In genomic region chr17:82518826-82519810, GRCh38 we compare ENCODE assay signal across 1 cellular context.
TF ChIP-seq lines count a peak whose summit lies in the region.

Gene FOXK2, plus strand, starts transcription at chr17:82519732. Its CDS starts 157 bp downstream, at chr17:82519889.

TF ChIP-seq in HepG2, 621 proteins besides CTCF, POLR2A, EP300 and RAD21 (continued from another document and continues in another):
- TF ChIP-seq ZNF263 (CRISPR knock-in tag; IDR thresholded peaks at IDR 0.05) (peak; percentile 49; the same call in 1 of the 2 replicates), GABPA (IDR thresholded peaks at IDR 0.05; ENCODE audit: low read depth, low read length) (peak; percentile 66), GABPA (CRISPR knock-in tag; IDR thresholded peaks at IDR 0.05; ENCODE audit: low read depth) (peak; percentile 30; the same call in 1 of the 2 replicates), HES4 (CRISPR knock-in tag; IDR thresholded peaks at IDR 0.05; ENCODE audit: borderline replicate concordance) (peak; percentile 43; the same call in 1 of the 2 replicates), TIGD3 (CRISPR knock-in tag; IDR thresholded peaks at IDR 0.05; ENCODE audit: borderline replicate concordance) (no peak), ZNF367 (CRISPR knock-in tag; IDR thresholded peaks at IDR 0.05; ENCODE audit: borderline replicate concordance) (peak; percentile 83; the same call in 1 of the 2 replicates), ARHGAP35 (CRISPR knock-in tag; IDR thresholded peaks at IDR 0.05; ENCODE audit: borderline replicate concordance) (no peak), PBX2 (CRISPR knock-in tag; IDR thresholded peaks at IDR 0.05) (peak; percentile 87), ZNF576 (CRISPR knock-in tag; IDR thresholded peaks at IDR 0.05) (no peak), ZNF543 (CRISPR knock-in tag; IDR thresholded peaks at IDR 0.05) (no peak; the same call in 1 of the 2 replicates), MATR3 (CRISPR knock-in tag; IDR thresholded peaks at IDR 0.05) (no peak), KLF9 (CRISPR knock-in tag; IDR thresholded peaks at IDR 0.05; ENCODE audit: low read depth) (no peak), TCF12 (IDR thresholded peaks at IDR 0.05) (no peak), TCF12 (CRISPR knock-in tag; IDR thresholded peaks at IDR 0.05) (no peak; the same call in 1 of the 2 replicates), FOXK1 (CRISPR knock-in tag; IDR thresholded peaks at IDR 0.05; ENCODE audit: borderline replicate concordance, low read depth) (no peak; the same call in 1 of the 2 replicates), ZNF550 (CRISPR knock-in tag; IDR thresholded peaks at IDR 0.05; ENCODE audit: borderline replicate concordance) (no peak), NPAS2 (CRISPR knock-in tag; IDR thresholded peaks at IDR 0.05; ENCODE audit: borderline replicate concordance) (no peak), ZNF720 (CRISPR knock-in tag; IDR thresholded peaks at IDR 0.05) (no peak), PRPF4 (IDR thresholded peaks at IDR 0.05; ENCODE audit: low read depth, low read length, poor library complexity, severe bottlenecking) (no peak), IRF2 (CRISPR knock-in tag; IDR thresholded peaks at IDR 0.05) (peak; percentile 60; the same call in 1 of the 2 replicates), RFX1 (IDR thresholded peaks at IDR 0.05) (no peak), ZNF33A (CRISPR knock-in tag; IDR thresholded peaks at IDR 0.05; ENCODE audit: borderline replicate concordance) (no peak), HOXD1 (CRISPR knock-in tag; IDR thresholded peaks at IDR 0.05) (peak; percentile 31; the same call in 1 of the 2 replicates), NCOR1 (IDR thresholded peaks at IDR 0.05; ENCODE audit: borderline replicate concordance, low read length) (0 out of 2 replicates have a peak, but pooled peaks have one; percentile 16), ZNF264 (CRISPR knock-in tag; IDR thresholded peaks at IDR 0.05) (peak; percentile 60; the same call in 1 of the 2 replicates), ZNF44 (CRISPR knock-in tag; IDR thresholded peaks at IDR 0.05) (peak; percentile 74), PLSCR1 (CRISPR knock-in tag; IDR thresholded peaks at IDR 0.05; ENCODE audit: borderline replicate concordance) (no peak), RBAK (CRISPR knock-in tag; IDR thresholded peaks at IDR 0.05) (no peak), HCFC1 (IDR thresholded peaks at IDR 0.05; ENCODE audit: low read depth, low read length) (peak; percentile 31), CSRNP1 (CRISPR knock-in tag; IDR thresholded peaks at IDR 0.05) (peak; percentile 58; the same call in 1 of the 2 replicates), RARA (CRISPR knock-in tag; IDR thresholded peaks at IDR 0.05) (peak; percentile 22; the same call in 1 of the 2 replicates), GMEB1 (CRISPR knock-in tag; IDR thresholded peaks at IDR 0.05; ENCODE audit: borderline replicate concordance) (peak; percentile 97), GABPB1 (CRISPR knock-in tag; IDR thresholded peaks at IDR 0.05) (peak; percentile 89), THYN1 (CRISPR knock-in tag; IDR thresholded peaks at IDR 0.05; ENCODE audit: borderline replicate concordance, low read depth) (no peak), MTF1 (CRISPR knock-in tag; IDR thresholded peaks at IDR 0.05) (no peak; the same call in 1 of the 2 replicates), NCOA1 (CRISPR knock-in tag; IDR thresholded peaks at IDR 0.05) (no peak), ZNF569 (CRISPR knock-in tag; IDR thresholded peaks at IDR 0.05; ENCODE audit: borderline replicate concordance) (no peak), ZNF7 (CRISPR knock-in tag; IDR thresholded peaks at IDR 0.05) (no peak), ZNF567 (CRISPR knock-in tag; IDR thresholded peaks at IDR 0.05; ENCODE audit: borderline replicate concordance) (no peak)
- TF ChIP-seq, protein P1, sequence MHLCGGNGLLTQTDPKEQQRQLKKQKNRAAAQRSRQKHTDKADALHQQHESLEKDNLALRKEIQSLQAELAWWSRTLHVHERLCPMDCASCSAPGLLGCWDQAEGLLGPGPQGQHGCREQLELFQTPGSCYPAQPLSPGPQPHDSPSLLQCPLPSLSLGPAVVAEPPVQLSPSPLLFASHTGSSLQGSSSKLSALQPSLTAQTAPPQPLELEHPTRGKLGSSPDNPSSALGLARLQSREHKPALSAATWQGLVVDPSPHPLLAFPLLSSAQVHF (CRISPR knock-in tag; IDR thresholded peaks at IDR 0.05): no peak
- TF ChIP-seq, protein P2, sequence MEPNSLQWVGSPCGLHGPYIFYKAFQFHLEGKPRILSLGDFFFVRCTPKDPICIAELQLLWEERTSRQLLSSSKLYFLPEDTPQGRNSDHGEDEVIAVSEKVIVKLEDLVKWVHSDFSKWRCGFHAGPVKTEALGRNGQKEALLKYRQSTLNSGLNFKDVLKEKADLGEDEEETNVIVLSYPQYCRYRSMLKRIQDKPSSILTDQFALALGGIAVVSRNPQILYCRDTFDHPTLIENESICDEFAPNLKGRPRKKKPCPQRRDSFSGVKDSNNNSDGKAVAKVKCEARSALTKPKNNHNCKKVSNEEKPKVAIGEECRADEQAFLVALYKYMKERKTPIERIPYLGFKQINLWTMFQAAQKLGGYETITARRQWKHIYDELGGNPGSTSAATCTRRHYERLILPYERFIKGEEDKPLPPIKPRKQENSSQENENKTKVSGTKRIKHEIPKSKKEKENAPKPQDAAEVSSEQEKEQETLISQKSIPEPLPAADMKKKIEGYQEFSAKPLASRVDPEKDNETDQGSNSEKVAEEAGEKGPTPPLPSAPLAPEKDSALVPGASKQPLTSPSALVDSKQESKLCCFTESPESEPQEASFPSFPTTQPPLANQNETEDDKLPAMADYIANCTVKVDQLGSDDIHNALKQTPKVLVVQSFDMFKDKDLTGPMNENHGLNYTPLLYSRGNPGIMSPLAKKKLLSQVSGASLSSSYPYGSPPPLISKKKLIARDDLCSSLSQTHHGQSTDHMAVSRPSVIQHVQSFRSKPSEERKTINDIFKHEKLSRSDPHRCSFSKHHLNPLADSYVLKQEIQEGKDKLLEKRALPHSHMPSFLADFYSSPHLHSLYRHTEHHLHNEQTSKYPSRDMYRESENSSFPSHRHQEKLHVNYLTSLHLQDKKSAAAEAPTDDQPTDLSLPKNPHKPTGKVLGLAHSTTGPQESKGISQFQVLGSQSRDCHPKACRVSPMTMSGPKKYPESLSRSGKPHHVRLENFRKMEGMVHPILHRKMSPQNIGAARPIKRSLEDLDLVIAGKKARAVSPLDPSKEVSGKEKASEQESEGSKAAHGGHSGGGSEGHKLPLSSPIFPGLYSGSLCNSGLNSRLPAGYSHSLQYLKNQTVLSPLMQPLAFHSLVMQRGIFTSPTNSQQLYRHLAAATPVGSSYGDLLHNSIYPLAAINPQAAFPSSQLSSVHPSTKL (CRISPR knock-in tag; IDR thresholded peaks at IDR 0.05): no peak; the same call in 1 of the 2 replicates
- TF ChIP-seq, protein P3, sequence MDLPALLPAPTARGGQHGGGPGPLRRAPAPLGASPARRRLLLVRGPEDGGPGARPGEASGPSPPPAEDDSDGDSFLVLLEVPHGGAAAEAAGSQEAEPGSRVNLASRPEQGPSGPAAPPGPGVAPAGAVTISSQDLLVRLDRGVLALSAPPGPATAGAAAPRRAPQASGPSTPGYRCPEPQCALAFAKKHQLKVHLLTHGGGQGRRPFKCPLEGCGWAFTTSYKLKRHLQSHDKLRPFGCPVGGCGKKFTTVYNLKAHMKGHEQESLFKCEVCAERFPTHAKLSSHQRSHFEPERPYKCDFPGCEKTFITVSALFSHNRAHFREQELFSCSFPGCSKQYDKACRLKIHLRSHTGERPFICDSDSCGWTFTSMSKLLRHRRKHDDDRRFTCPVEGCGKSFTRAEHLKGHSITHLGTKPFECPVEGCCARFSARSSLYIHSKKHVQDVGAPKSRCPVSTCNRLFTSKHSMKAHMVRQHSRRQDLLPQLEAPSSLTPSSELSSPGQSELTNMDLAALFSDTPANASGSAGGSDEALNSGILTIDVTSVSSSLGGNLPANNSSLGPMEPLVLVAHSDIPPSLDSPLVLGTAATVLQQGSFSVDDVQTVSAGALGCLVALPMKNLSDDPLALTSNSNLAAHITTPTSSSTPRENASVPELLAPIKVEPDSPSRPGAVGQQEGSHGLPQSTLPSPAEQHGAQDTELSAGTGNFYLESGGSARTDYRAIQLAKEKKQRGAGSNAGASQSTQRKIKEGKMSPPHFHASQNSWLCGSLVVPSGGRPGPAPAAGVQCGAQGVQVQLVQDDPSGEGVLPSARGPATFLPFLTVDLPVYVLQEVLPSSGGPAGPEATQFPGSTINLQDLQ (CRISPR knock-in tag; IDR thresholded peaks at IDR 0.05): peak; percentile 60; the same call in 1 of the 2 replicates
- TF ChIP-seq, protein P4, sequence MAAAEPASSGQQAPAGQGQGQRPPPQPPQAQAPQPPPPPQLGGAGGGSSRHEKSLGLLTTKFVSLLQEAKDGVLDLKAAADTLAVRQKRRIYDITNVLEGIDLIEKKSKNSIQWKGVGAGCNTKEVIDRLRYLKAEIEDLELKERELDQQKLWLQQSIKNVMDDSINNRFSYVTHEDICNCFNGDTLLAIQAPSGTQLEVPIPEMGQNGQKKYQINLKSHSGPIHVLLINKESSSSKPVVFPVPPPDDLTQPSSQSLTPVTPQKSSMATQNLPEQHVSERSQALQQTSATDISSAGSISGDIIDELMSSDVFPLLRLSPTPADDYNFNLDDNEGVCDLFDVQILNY (CRISPR knock-in tag; conservative IDR thresholded peaks at IDR 0.05): peak; percentile 56; the same call in 1 of the 2 replicates
- TF ChIP-seq, protein P5, sequence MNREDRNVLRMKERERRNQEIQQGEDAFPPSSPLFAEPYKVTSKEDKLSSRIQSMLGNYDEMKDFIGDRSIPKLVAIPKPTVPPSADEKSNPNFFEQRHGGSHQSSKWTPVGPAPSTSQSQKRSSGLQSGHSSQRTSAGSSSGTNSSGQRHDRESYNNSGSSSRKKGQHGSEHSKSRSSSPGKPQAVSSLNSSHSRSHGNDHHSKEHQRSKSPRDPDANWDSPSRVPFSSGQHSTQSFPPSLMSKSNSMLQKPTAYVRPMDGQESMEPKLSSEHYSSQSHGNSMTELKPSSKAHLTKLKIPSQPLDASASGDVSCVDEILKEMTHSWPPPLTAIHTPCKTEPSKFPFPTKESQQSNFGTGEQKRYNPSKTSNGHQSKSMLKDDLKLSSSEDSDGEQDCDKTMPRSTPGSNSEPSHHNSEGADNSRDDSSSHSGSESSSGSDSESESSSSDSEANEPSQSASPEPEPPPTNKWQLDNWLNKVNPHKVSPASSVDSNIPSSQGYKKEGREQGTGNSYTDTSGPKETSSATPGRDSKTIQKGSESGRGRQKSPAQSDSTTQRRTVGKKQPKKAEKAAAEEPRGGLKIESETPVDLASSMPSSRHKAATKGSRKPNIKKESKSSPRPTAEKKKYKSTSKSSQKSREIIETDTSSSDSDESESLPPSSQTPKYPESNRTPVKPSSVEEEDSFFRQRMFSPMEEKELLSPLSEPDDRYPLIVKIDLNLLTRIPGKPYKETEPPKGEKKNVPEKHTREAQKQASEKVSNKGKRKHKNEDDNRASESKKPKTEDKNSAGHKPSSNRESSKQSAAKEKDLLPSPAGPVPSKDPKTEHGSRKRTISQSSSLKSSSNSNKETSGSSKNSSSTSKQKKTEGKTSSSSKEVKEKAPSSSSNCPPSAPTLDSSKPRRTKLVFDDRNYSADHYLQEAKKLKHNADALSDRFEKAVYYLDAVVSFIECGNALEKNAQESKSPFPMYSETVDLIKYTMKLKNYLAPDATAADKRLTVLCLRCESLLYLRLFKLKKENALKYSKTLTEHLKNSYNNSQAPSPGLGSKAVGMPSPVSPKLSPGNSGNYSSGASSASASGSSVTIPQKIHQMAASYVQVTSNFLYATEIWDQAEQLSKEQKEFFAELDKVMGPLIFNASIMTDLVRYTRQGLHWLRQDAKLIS (CRISPR knock-in tag; IDR thresholded peaks at IDR 0.05): no peak
